Comparison of ENCODE assay signal across 23 cellular contexts in genomic region chr2:133097666-133098065, GRCh38.
DNase-seq lines count a peak whose midpoint lies in the region; ATAC-seq, FAIRE-seq and TF ChIP-seq lines count a peak whose summit lies in the region.
"Had no signal": no experiment of that assay in that cellular context is flagged by ENCODE, and none has a peak within 500 bp of the region (broad histone marks: within the 10 kb centered on the region; RNA-seq: fewer than 3 reads in every experiment).

No MANE protein-coding gene starts in this region.

- peak; percentile 24 for DNase-seq in AG08395 (ENCODE audit: low spot score)
- peak; percentile 3 for DNase-seq in H54 (ENCODE audit: insufficient read length, low spot score)
- peak in 1 of 2 experiments; percentile 24 for DNase-seq in SJSA1 (ENCODE audit: low read depth in 1 of 2, low spot score in 2 of 2)
- DNase-seq in hepatic stellate cell (ENCODE audit: low spot score), result peak; percentile 7
- DNase-seq in NCI-H446 treated with DMSO at 0.1 percent for 48 hours (lab: John Stamatoyannopoulos, UW), result no peak
- no peak for DNase-seq in CD1c-positive myeloid dendritic cell (ENCODE audit: extremely low spot score)
- DNase-seq: activated CD8-positive, alpha-beta memory T cell treated with anti-CD3 and anti-CD28 coated beads for 24 hours; activated T-cell treated with anti-CD3 and anti-CD28 coated beads, Interleukin-2, amount 50 U/mL, for 48 hours; COR-L47; effector memory CD4-positive, alpha-beta T cell; head of caudate nucleus; NCI-H1930; NCI-H226; stimulated activated naive B cell treated with anti-CD40 and anti-IgM and Interleukin-4, amounts not matched to agents 10 μg/mL and 1 μg/mL and 100 μg/mL, for 72 hours had no signal

- H3K27ac ChIP-seq in SJSA1, result no peak overlapping the region
- H3K27ac ChIP-seq: ascending aorta, thoracic aorta had no signal

- no peak for TF ChIP-seq POLR2A in H54 (IDR thresholded peaks at IDR 0.05; ENCODE audit: low read depth, low read length)

- ATAC-seq in HG02840 (IDR thresholded peaks at IDR 0.05; ENCODE audit: low FRiP score, unreplicated experiment) (no peak), GM19455 (IDR thresholded peaks at IDR 0.05; ENCODE audit: unreplicated experiment) (no peak)
- ATAC-seq: activated CD4-positive, CD25-positive, alpha-beta regulatory T cell treated with anti-CD3 and anti-CD28 coated beads, Interleukin-2, amount 50 U/mL, for 24 hours; esophagus mucosa; K562; left lobe of liver; natural killer cell treated with Interleukin-12 subunit alpha and Interleukin-12 subunit beta and Interleukin-15 and Interleukin-18, amount 100 ng/mL, for 72 hours; stimulated activated naive B cell treated with anti-CD40 and anti-IgM and Interleukin-4, amounts not matched to agents 10 μg/mL and 1 μg/mL and 100 μg/mL, for 72 hours had no signal

- FAIRE-seq in H54 (lab: Jason Lieb, UNC), result no peak
- FAIRE-seq: K562 had no signal

- no peaks in the 10 kb centered on the region for H3K27me3 ChIP-seq in SJSA1 (replicated peaks)
- H3K27me3 ChIP-seq: ascending aorta had no signal

- peaks cover 10% of the 10 kb centered on the region for H3K4me1 ChIP-seq in SJSA1 (replicated peaks)
- H3K4me1 ChIP-seq: ascending aorta had no signal

- H3K36me3 ChIP-seq in SJSA1, result no peaks in the 10 kb centered on the region
- H3K36me3 ChIP-seq: ascending aorta, thoracic aorta had no signal

- no peaks in the 10 kb centered on the region for H3K9me3 ChIP-seq in SJSA1 (replicated peaks)
- H3K9me3 ChIP-seq: ascending aorta, thoracic aorta had no signal

- peak overlapping the region; percentile 6; the same call in 1 of the 2 replicates for H3K4me3 ChIP-seq in SJSA1
- H3K4me3 ChIP-seq: ascending aorta, K562, thoracic aorta had no signal

Comparison
In these comparisons a context has a peak if more than half of its experiments do, and no peak if none do; other contexts are left out.
1. DNase-seq: peak in AG08395 (single experiment), H54 (single experiment) and hepatic stellate cell (single experiment); none in NCI-H446 treated with DMSO at 0.1 percent for 48 hours (single experiment) and CD1c-positive myeloid dendritic cell (single experiment).